In genomic region chr10:131288648-131289047, GRCh38 we compare ENCODE assay signal across 6 cellular contexts. TPM values are rescaled to one million over a fixed set of nuclear protein-coding genes. Genes with fewer than 3 reads are reported as not detected.
"Had no signal": no experiment of that assay in that cellular context is flagged by ENCODE, and none has a peak within 500 bp of the region (broad histone marks: within the 10 kb centered on the region; RNA-seq: fewer than 3 reads in every experiment).

No MANE protein-coding gene starts in this region.

- H3K4me3 ChIP-seq: GM23338, K562 had no signal

- H3K4me1 Mint-ChIP-seq: GM23338, H9 had no signal

- H3K4me3 Mint-ChIP-seq: GM23338, H9 had no signal

- H3K4me2 ChIP-seq: GM23338 had no signal

- H3K27ac Mint-ChIP-seq: GM23338 had no signal

- DNase-seq: H9, HCEC 1CT, IMR-90 had no signal

RNA-seq across cellular contexts. Expression of gene TCERG1L, which starts 22.9 kb away (rescaled TPM):
- total RNA-seq: HT-29, IMR-90, K562 had no signal
- polyA plus RNA-seq: IMR-90, K562 had no signal
